In genomic region chr11:95700471-95700817, GRCh38 we compare ENCODE assay signal across 1 cellular context.
TF ChIP-seq lines count a peak whose summit lies in the region.

No MANE protein-coding gene starts in this region.

TF ChIP-seq in SK-N-SH, 30 proteins besides CTCF, POLR2A, EP300 and RAD21 (continued from another document):
- no peak for TF ChIP-seq PBX3 (IDR thresholded peaks at IDR 0.05)
